11 cellular contexts compared by ENCODE assay signal in genomic region chr15:74420193-74420905, GRCh38. TPM values are rescaled to one million over a fixed set of nuclear protein-coding genes. Genes with fewer than 3 reads are reported as not detected.
A peak's percentile ranks its signal among the peaks of the same experiment; 100 is the strongest.
DNase-seq lines count a peak whose midpoint lies in the region; ATAC-seq, FAIRE-seq and TF ChIP-seq lines count a peak whose summit lies in the region.
"Had no signal": no experiment of that assay in that cellular context is flagged by ENCODE, and none has a peak within 500 bp of the region (broad histone marks: within the 10 kb centered on the region; RNA-seq: fewer than 3 reads in every experiment).

No MANE protein-coding gene starts in this region.

- 0 out of 4 replicates have a peak, but pooled peaks cover 0 to 6% of the 10 kb centered on the region in 2 experiments for H3K79me2 ChIP-seq in H1 (ENCODE audit: control insufficient read depth in 1 of 2, insufficient read depth in 2 of 2, low read length in 2 of 2)
- H3K79me2 ChIP-seq in trophoblast cell (ENCODE audit: control insufficient read depth, insufficient read depth, low read length, poor library complexity) = peaks cover 28% of the 10 kb centered on the region

- no peak overlapping the region for H3K56ac ChIP-seq in H1 (replicated peaks; ENCODE audit: insufficient read length, low read depth, low read length)

- no peak for FAIRE-seq in H1 (lab: Jason Lieb, UNC)

- H3K23me2 ChIP-seq in H1 (ENCODE audit: low read depth, low read length) = peaks cover 3% of the 10 kb centered on the region; the same call in 1 of the 2 replicates

- H3K4me3 Mint-ChIP-seq in endodermal cell = no peak overlapping the region

- H3K4me2 ChIP-seq in H1 (ENCODE audit: insufficient read depth in 1 of 2, low read depth in 2 of 2, low read length in 2 of 2) = no peak overlapping the region
- H3K4me2 ChIP-seq in trophoblast cell (ENCODE audit: low read length) = no peak overlapping the region

- H3K79me1 ChIP-seq in H1 (ENCODE audit: low read depth, low read length) (peaks cover 9% of the 10 kb centered on the region), trophoblast cell (ENCODE audit: low read length) (peaks cover 33% of the 10 kb centered on the region)

- H4K5ac ChIP-seq in H1 (ENCODE audit: insufficient read length, low read depth, low read length) = no peak overlapping the region

- no peak overlapping the region for H3K23ac ChIP-seq in H1 (ENCODE audit: insufficient read length)
- H3K23ac ChIP-seq in trophoblast cell (ENCODE audit: low read length) = no peak overlapping the region

- TF ChIP-seq CTCF in H1 (IDR thresholded peaks at IDR 0.05; ENCODE audit: control extremely low read depth in 1 of 3, insufficient read depth in 1 of 3, low read depth in 1 of 3, low read length in 3 of 3) = no peak
- no peak for TF ChIP-seq CTCF in coronary artery (IDR thresholded peaks at IDR 0.05)
- no peak for TF ChIP-seq CTCF in endodermal cell (conservative IDR thresholded peaks at IDR 0.05)

- H2BK15ac ChIP-seq in H1 (ENCODE audit: low read length) = no peak overlapping the region; the same call in 1 of the 2 replicates

- peaks cover 7% of the 10 kb centered on the region for H3K36me3 Mint-ChIP-seq in endodermal cell (ENCODE audit: low read depth)

- H3K27me3 ChIP-seq in H1 (replicated peaks in 1 of 4; ENCODE audit: control insufficient read depth in 3 of 4, extremely low read depth in 1 of 4, insufficient read depth in 3 of 4, low read length in 3 of 4) (no peaks in the 10 kb centered on the region), trophoblast cell (ENCODE audit: insufficient read depth, low read length) (no peaks in the 10 kb centered on the region), endodermal cell (ENCODE audit: control insufficient read depth, insufficient read depth, low read length, poor library complexity, severe bottlenecking) (no peaks in the 10 kb centered on the region)

- no peak overlapping the region for H4K12ac ChIP-seq in trophoblast cell (ENCODE audit: low read depth, low read length)

- no peaks in the 10 kb centered on the region for H3K9me3 Mint-ChIP-seq in endodermal cell

- H4K8ac ChIP-seq in H1 (ENCODE audit: extremely low read depth, insufficient read depth, low read length) (no peak overlapping the region; the same call in 1 of the 2 replicates), trophoblast cell (ENCODE audit: low read depth, low read length) (no peak overlapping the region)

- H3K36me3 ChIP-seq in H1 (ENCODE audit: control insufficient read depth in 2 of 4, insufficient read depth in 4 of 4, low read length in 3 of 4) (peaks cover 0 to 5% (median 0%) of the 10 kb centered on the region in 4 experiments; a peak in 2 of 8 replicates), trophoblast cell (ENCODE audit: control insufficient read depth in 1 of 2, insufficient read depth in 2 of 2, low read length in 2 of 2) (peaks cover 29 to 36% of the 10 kb centered on the region in 2 experiments), endodermal cell (ENCODE audit: control insufficient read depth, insufficient read depth, low read length) (peaks cover 11% of the 10 kb centered on the region)

- no peak overlapping the region for H2BK12ac ChIP-seq in H1 (ENCODE audit: low read depth, low read length)
- no peak overlapping the region for H2BK12ac ChIP-seq in trophoblast cell (ENCODE audit: low read length)

- H3K4me1 ChIP-seq in H1 (replicated peaks in 1 of 4; ENCODE audit: control insufficient read depth in 3 of 4, insufficient read depth in 4 of 4, low read length in 3 of 4) (peaks cover 7 to 27% (median 20%) of the 10 kb centered on the region in 4 experiments), trophoblast cell (ENCODE audit: control insufficient read depth in 1 of 2, insufficient read depth in 2 of 2, low read length in 2 of 2) (peaks cover 47 to 56% of the 10 kb centered on the region in 2 experiments), endodermal cell (ENCODE audit: control insufficient read depth, insufficient read depth, low read length) (peaks cover 19% of the 10 kb centered on the region)

- H2BK120ac ChIP-seq in H1 (replicated peaks; ENCODE audit: low read depth, low read length) = no peak overlapping the region
- H2BK120ac ChIP-seq in trophoblast cell (ENCODE audit: insufficient read depth, low read length, poor library complexity) = no peak overlapping the region

- peak; percentile 43 for TF ChIP-seq POLR2A in GM18505 (IDR thresholded peaks at IDR 0.05; ENCODE audit: borderline replicate concordance, extremely low read depth, insufficient read depth, insufficient read length)
- no peak for TF ChIP-seq POLR2A in H1 (IDR thresholded peaks at IDR 0.05; ENCODE audit: control extremely low read depth in 1 of 2, low read depth in 2 of 2, low read length in 2 of 2)

- H4K91ac ChIP-seq in H1 (replicated peaks; ENCODE audit: insufficient read length, low read length) = no peak overlapping the region
- peak overlapping the region; percentile 4 for H4K91ac ChIP-seq in trophoblast cell (ENCODE audit: low read depth, low read length)

- WGBS in H1 (ENCODE audit: extremely low coverage in 1 of 2, insufficient coverage in 1 of 2, insufficient read length in 1 of 2, insufficient replicate concordance in 2 of 2, low coverage in 1 of 2, low lambda C conversion rate in 2 of 2, missing lambda C conversion rate in 1 of 2), 2 experiments = 91% methylated on average over 9 of the region's 10 CpGs; no CpG with 5 or more reads in 1 of the 2 experiments
- WGBS in trophoblast cell (ENCODE audit: extremely low coverage, insufficient coverage, insufficient read length) = no CpG with 5 or more reads among the region's 10 CpGs
- 80 to 93% methylated on average over 7 to 10 of the region's 10 CpGs for WGBS in endodermal cell (ENCODE audit: insufficient coverage in 1 of 2, insufficient read length in 1 of 2), 2 experiments

- H3K9ac ChIP-seq in H1 (replicated peaks in 1 of 4; ENCODE audit: extremely low read depth in 1 of 4, low read depth in 3 of 4, low read length in 3 of 4) (no peak overlapping the region; a peak in 1 of 7 replicates), trophoblast cell (ENCODE audit: low read length) (no peak overlapping the region), endodermal cell (ENCODE audit: extremely low read depth, low read length, poor library complexity, severe bottlenecking) (no peak overlapping the region)

- no peak for TF ChIP-seq RAD21 in H1 (IDR thresholded peaks at IDR 0.05 in 1 of 2, conservative IDR thresholded peaks at IDR 0.05 in 1 of 2; ENCODE audit: low read depth in 2 of 2, low read length in 2 of 2)

- no peaks in the 10 kb centered on the region for H3K27me3 Mint-ChIP-seq in endodermal cell (ENCODE audit: insufficient read depth)

- POLR2A ChIA-PET in H1 (lab: Charles Lee; ENCODE audit: partially characterized antibody) = interaction anchor here (1.1 to 3.3 kb wide), 4 partner anchors 8 to 41 kb away, joined by 3 to 8 read pairs (median 4); partner anchors contain the start of gene UBL7

- DNase-seq in M059J (ENCODE audit: low read depth) (peak; percentile 92), H1 (ENCODE audit: low read depth in 1 of 2, low spot score in 2 of 2) (no peak), trophoblast cell (no peak), coronary artery (ENCODE audit: low spot score) (no peak), endodermal cell (no peak)
- no peak for DNase-seq in activated CD4-positive, alpha-beta T cell treated with anti-CD3 and anti-CD28 coated beads, Interleukin-2, amount 50 U/mL, for 4 hours
- DNase-seq: activated T-cell treated with anti-CD3 and anti-CD28 coated beads, Interleukin-2, amount 50 U/mL, for 48 hours; Karpas-422; SHP77 had no signal

- CTCF ChIA-PET in H1 (lab: Charles Lee; ENCODE audit: partially characterized antibody) = interaction anchor here (0.5 to 41.3 kb wide), 9 partner anchors 8 to 85 kb away, joined by 3 to 1311 read pairs (median 5); partner anchors contain the start of gene CYP11A1

- H3K18ac ChIP-seq in H1 (ENCODE audit: extremely low read depth, low read length) (peak overlapping the region; percentile 9; the same call in 1 of the 2 replicates), trophoblast cell (ENCODE audit: low read length) (peak overlapping the region; percentile 23)

- H2AFZ ChIP-seq in H1 (ENCODE audit: low read length) (no peak overlapping the region), trophoblast cell (ENCODE audit: insufficient read depth, low read length, poor library complexity) (no peak overlapping the region)

- H2AK5ac ChIP-seq in H1 (ENCODE audit: low read depth, low read length) (no peak overlapping the region), trophoblast cell (ENCODE audit: low read length) (peak overlapping the region; percentile 21)

- H4K20me1 ChIP-seq in H1 (replicated peaks in 1 of 2; ENCODE audit: control insufficient read depth in 1 of 2, insufficient read depth in 2 of 2, low read length in 2 of 2) = peaks cover 6 to 20% of the 10 kb centered on the region in 2 experiments

- H3K14ac ChIP-seq in H1 (ENCODE audit: insufficient read length) (no peak overlapping the region), trophoblast cell (ENCODE audit: low read length) (peak overlapping the region; percentile 11)

- no peak for TF ChIP-seq EP300 in H1 (IDR thresholded peaks at IDR 0.05; ENCODE audit: borderline replicate concordance in 1 of 2, low read depth in 2 of 2, low read length in 2 of 2)

- no peak overlapping the region for H2BK20ac ChIP-seq in H1 (ENCODE audit: low read length)

- ATAC-seq in GM18505 (IDR thresholded peaks at IDR 0.05; ENCODE audit: unreplicated experiment) (no peak), GM21737 (IDR thresholded peaks at IDR 0.05; ENCODE audit: unreplicated experiment) (no peak)

- peaks cover 24% of the 10 kb centered on the region for H3K4me1 Mint-ChIP-seq in endodermal cell

- H3K9me3 ChIP-seq in H1 (ENCODE audit: insufficient read depth in 2 of 2, low read depth in 1 of 2, low read length in 1 of 2) (no peaks in the 10 kb centered on the region), trophoblast cell (ENCODE audit: insufficient read depth, low read depth, low read length) (no peaks in the 10 kb centered on the region), endodermal cell (ENCODE audit: control insufficient read depth, low read length) (no peaks in the 10 kb centered on the region)

- no peak overlapping the region for H3K27ac Mint-ChIP-seq in endodermal cell

- H3K27ac ChIP-seq in H1 (ENCODE audit: low read depth, low read length) (no peak overlapping the region), trophoblast cell (ENCODE audit: low read depth, low read length) (no peak overlapping the region), coronary artery (peak overlapping the region in 1 of 2 donors; percentile 14), endodermal cell (ENCODE audit: low read depth, low read length) (no peak overlapping the region)

- H2BK5ac ChIP-seq in H1 (ENCODE audit: low read depth, low read length) (no peak overlapping the region), trophoblast cell (ENCODE audit: low read depth, low read length, poor library complexity) (no peak overlapping the region)

- H3K4me3 ChIP-seq in H1 (ENCODE audit: extremely low read depth in 1 of 4, insufficient read depth in 2 of 4, low read depth in 3 of 4, low read length in 4 of 4) = no peak overlapping the region
- no peak overlapping the region for H3K4me3 ChIP-seq in trophoblast cell (ENCODE audit: low read depth, low read length)
- no peak overlapping the region for H3K4me3 ChIP-seq in coronary artery
- H3K4me3 ChIP-seq in endodermal cell (ENCODE audit: low read length) = no peak overlapping the region

- H3K4ac ChIP-seq in H1 (replicated peaks; ENCODE audit: insufficient read length, low read depth, low read length) (no peak overlapping the region), trophoblast cell (ENCODE audit: low read depth, low read length) (peak overlapping the region; percentile 13)

RNA-seq across cellular contexts. Expression of gene SEMA7A, which starts 13.4 kb away (rescaled TPM):
- 21.4 and 37.5 TPM in 2 replicates for total RNA-seq in M059J (2014; rRNA removed; shearing (Covaris generic))
- total RNA-seq in H1 (2021; fragmentation: NEBNext Ultra II Directional; extraction: Animal tissue kit (Norgen Biotek cat#: 25700)) = 14.6 and 15.0 TPM in 2 replicates
- 10.7 and 13.4 TPM in 2 replicates for polyA plus RNA-seq in H1 (2011; rRNA removed)
- polyA plus RNA-seq in H1 (2011; cell fraction: cytosol; rRNA removed) = 10.9 TPM
- 19.2 TPM for polyA plus RNA-seq in H1 (2011; cell fraction: nucleus; rRNA removed)
- 10.5 to 14.0 TPM (median 12.0 TPM) in 4 replicates for polyA plus RNA-seq in H1 (2012, experiment 1 of 2)
- 11.5 TPM for polyA plus RNA-seq in H1 (2012, experiment 2 of 2)
- polyA plus RNA-seq in H1 (2013, experiment 1 of 2) = 16.7 TPM
- 16.7 TPM for polyA plus RNA-seq in H1 (2013, experiment 2 of 2)
- 10.7 and 12.5 TPM in 2 replicates for polyA minus RNA-seq in H1 (2011; rRNA and poly(A)+ RNA removed)
- polyA minus RNA-seq in H1 (2011; cell fraction: cytosol; rRNA and poly(A)+ RNA removed) = 4.6 TPM
- 9.5 TPM for polyA minus RNA-seq in H1 (2011; cell fraction: nucleus; rRNA and poly(A)+ RNA removed)
- polyA plus RNA-seq in trophoblast cell (2013) = 135 and 149 TPM in 2 replicates
- 1 to 10 TPM; 8.1 to 8.2 TPM for total RNA-seq in endodermal cell
- 21.8 TPM for polyA plus RNA-seq in endodermal cell (2013, experiment 1 of 2)
- polyA plus RNA-seq in endodermal cell (2013, experiment 2 of 2) = 21.5 TPM

RNA-seq across cellular contexts. Expression of gene UBL7, which starts 40.6 kb away (rescaled TPM):
- 71.6 and 80.9 TPM in 2 replicates for total RNA-seq in M059J (2014; rRNA removed; shearing (Covaris generic))
- 71.5 and 76.7 TPM in 2 replicates for total RNA-seq in H1 (2021; fragmentation: NEBNext Ultra II Directional; extraction: Animal tissue kit (Norgen Biotek cat#: 25700))
- polyA plus RNA-seq in H1 (2011; rRNA removed) = 183 and 186 TPM in 2 replicates
- polyA plus RNA-seq in H1 (2011; cell fraction: cytosol; rRNA removed) = 101 TPM
- 85.9 TPM for polyA plus RNA-seq in H1 (2011; cell fraction: nucleus; rRNA removed)
- 56.4 to 78.9 TPM (median 73.2 TPM) in 4 replicates for polyA plus RNA-seq in H1 (2012, experiment 1 of 2)
- polyA plus RNA-seq in H1 (2012, experiment 2 of 2) = 143 TPM
- 41.2 TPM for polyA plus RNA-seq in H1 (2013, experiment 1 of 2)
- 42.3 TPM for polyA plus RNA-seq in H1 (2013, experiment 2 of 2)
- 83.6 and 88.4 TPM in 2 replicates for polyA minus RNA-seq in H1 (2011; rRNA and poly(A)+ RNA removed)
- polyA minus RNA-seq in H1 (2011; cell fraction: cytosol; rRNA and poly(A)+ RNA removed) = 31.5 TPM
- polyA minus RNA-seq in H1 (2011; cell fraction: nucleus; rRNA and poly(A)+ RNA removed) = 27.7 TPM
- 34.6 and 35.4 TPM in 2 replicates for polyA plus RNA-seq in trophoblast cell (2013)
- 10 to 100 TPM; 38.5 to 52.6 TPM for total RNA-seq in endodermal cell
- polyA plus RNA-seq in endodermal cell (2013, experiment 1 of 2) = 62.0 TPM
- 50.5 TPM for polyA plus RNA-seq in endodermal cell (2013, experiment 2 of 2)

RNA-seq across cellular contexts. Expression of gene CYP11A1, which starts 52.9 kb away (rescaled TPM):
- 0.07 and 0.10 TPM in 2 replicates for total RNA-seq in M059J (2014; rRNA removed; shearing (Covaris generic))
- total RNA-seq in H1 (2021; fragmentation: NEBNext Ultra II Directional; extraction: Animal tissue kit (Norgen Biotek cat#: 25700)) = 1.9 and 3.3 TPM in 2 replicates
- 7.2 and 7.5 TPM in 2 replicates for polyA plus RNA-seq in H1 (2011; rRNA removed)
- polyA plus RNA-seq in H1 (2011; cell fraction: cytosol; rRNA removed) = 6.9 TPM
- polyA plus RNA-seq in H1 (2011; cell fraction: nucleus; rRNA removed) = 7.1 TPM
- 3.6 to 5.9 TPM (median 4.9 TPM) in 4 replicates for polyA plus RNA-seq in H1 (2012, experiment 1 of 2)
- 4.9 TPM for polyA plus RNA-seq in H1 (2012, experiment 2 of 2)
- polyA plus RNA-seq in H1 (2013, experiment 1 of 2) = 2.0 TPM
- 2.0 TPM for polyA plus RNA-seq in H1 (2013, experiment 2 of 2)
- 6.3 and 7.6 TPM in 2 replicates for polyA minus RNA-seq in H1 (2011; rRNA and poly(A)+ RNA removed)
- polyA minus RNA-seq in H1 (2011; cell fraction: cytosol; rRNA and poly(A)+ RNA removed) = 4.3 TPM
- 2.8 TPM for polyA minus RNA-seq in H1 (2011; cell fraction: nucleus; rRNA and poly(A)+ RNA removed)
- 217 and 235 TPM in 2 replicates for polyA plus RNA-seq in trophoblast cell (2013)
- total RNA-seq in endodermal cell = 1 to 10 TPM; 4.8 to 5.3 TPM
- polyA plus RNA-seq in endodermal cell (2013, experiment 1 of 2) = 1.1 TPM
- 1.0 TPM for polyA plus RNA-seq in endodermal cell (2013, experiment 2 of 2)
